ENCODE assay signal across 8 cellular contexts in genomic region chr11:46617451-46618314, GRCh38. TPM values are rescaled to one million over a fixed set of nuclear protein-coding genes. Genes with fewer than 3 reads are reported as not detected.
DNase-seq lines count a peak whose midpoint lies in the region; ATAC-seq and TF ChIP-seq lines count a peak whose summit lies in the region.

ATG13 (plus strand) TSS chr11:46617553; CDS start chr11:46644292, 26,739 bp downstream.

- no peaks in the 10 kb centered on the region for H3K27me3 ChIP-seq in left lung

- H3K4me3 ChIP-seq in coronary artery (peak within 1 kb of the TSS; percentile 99), left lung (peak within 1 kb of the TSS; percentile 93 to 98)

- H3K36me3 ChIP-seq in left lung = peaks cover 0 to 23% of the 10 kb centered on the region in 2 donors

- peak; percentile 41 for DNase-seq in AG09319 (ENCODE audit: extremely low read depth, low read depth)
- DNase-seq in NCI-H345 (lab: John Stamatoyannopoulos, UW) = peak; percentile 86
- DNase-seq in activated CD4-positive, alpha-beta T cell treated with anti-CD3 and anti-CD28 coated beads, Interleukin-2, amount 10 ng/mL, durations not matched to agents 24 days and 14 days = peak; percentile 95
- peak; percentile 85 for DNase-seq in coronary artery (ENCODE audit: low spot score)
- DNase-seq in left lung = peak; percentile 78 to 87
- DNase-seq in stimulated activated CD4-positive, alpha-beta T cell treated with anti-CD3 and anti-CD28 coated beads, Interleukin-2, amount 100 ng/mL, for 4 hours (ENCODE audit: low read depth) = peak; percentile 70

- H3K4me1 Mint-ChIP-seq in activated CD4-positive, alpha-beta T cell treated with anti-CD3 and anti-CD28 coated beads, Interleukin-2, amount 10 ng/mL, durations not matched to agents 24 days and 14 days = peaks cover 33% of the 10 kb centered on the region

- peak within 1 kb of the TSS; percentile 100 for H3K27ac Mint-ChIP-seq in activated CD4-positive, alpha-beta T cell treated with anti-CD3 and anti-CD28 coated beads, Interleukin-2, amount 10 ng/mL, durations not matched to agents 24 days and 14 days

- H3K9me3 Mint-ChIP-seq in activated CD4-positive, alpha-beta T cell treated with anti-CD3 and anti-CD28 coated beads, Interleukin-2, amount 10 ng/mL, durations not matched to agents 24 days and 14 days = no peaks in the 10 kb centered on the region

- ATAC-seq in GM18870 (IDR thresholded peaks at IDR 0.05; ENCODE audit: unreplicated experiment) = peak; percentile 48
- peak; percentile 50 for ATAC-seq in HG03135 (IDR thresholded peaks at IDR 0.05; ENCODE audit: unreplicated experiment)
- ATAC-seq in left lung = peak; percentile 90

- H3K4me3 Mint-ChIP-seq in activated CD4-positive, alpha-beta T cell treated with anti-CD3 and anti-CD28 coated beads, Interleukin-2, amount 10 ng/mL, durations not matched to agents 24 days and 14 days = peak within 1 kb of the TSS; percentile 93

- H3K4me1 ChIP-seq in left lung = peaks cover 10 to 54% of the 10 kb centered on the region in 2 donors

- H3K27me3 Mint-ChIP-seq in activated CD4-positive, alpha-beta T cell treated with anti-CD3 and anti-CD28 coated beads, Interleukin-2, amount 10 ng/mL, durations not matched to agents 24 days and 14 days = no peaks in the 10 kb centered on the region

- H3K27ac ChIP-seq in coronary artery (peak within 1 kb of the TSS; percentile 89 to 98), left lung (peak within 1 kb of the TSS; percentile 87 to 96)

- intact Hi-C loops in activated CD4-positive, alpha-beta T cell treated with anti-CD3 and anti-CD28 coated beads, Interleukin-2, amount 10 ng/mL, durations not matched to agents 24 days and 14 days (cut with micrococcal nuclease) = loop anchor here (1.0 to 5.0 kb wide), 6 partner anchors 23 to 319 kb away; partner anchors contain the start of genes AMBRA1, ARHGAP1 and CSTPP1
- intact Hi-C loops in left lung (cut with DNase I) = no loop called here

- TF ChIP-seq CTCF in AG09319 (IDR thresholded peaks at IDR 0.05; ENCODE audit: low read depth, low read length) (peak; percentile 87), coronary artery (IDR thresholded peaks at IDR 0.05) (peak; percentile 77), left lung (IDR thresholded peaks at IDR 0.05) (peak; percentile 64 to 76)

- no peaks in the 10 kb centered on the region for H3K9me3 ChIP-seq in left lung

- H3K36me3 Mint-ChIP-seq in activated CD4-positive, alpha-beta T cell treated with anti-CD3 and anti-CD28 coated beads, Interleukin-2, amount 10 ng/mL, durations not matched to agents 24 days and 14 days (ENCODE audit: low read depth) = peaks cover 17% of the 10 kb centered on the region

RNA-seq across cellular contexts. Expression of gene ATG13, which starts in this region (rescaled TPM):
- 55.4 and 55.6 TPM in 2 replicates for total RNA-seq in activated CD4-positive, alpha-beta T cell treated with anti-CD3 and anti-CD28 coated beads, Interleukin-2, amount 10 ng/mL, durations not matched to agents 24 days and 14 days
- 10 to 100 TPM; 54.5 to 55.4 TPM for total RNA-seq in left lung

Comparison
In these comparisons a context has a peak if more than half of its experiments do, and no peak if none do; other contexts are left out.
1. Peak in every context shown above with its lines: DNase-seq, ATAC-seq, H3K4me3 ChIP-seq and H3K27ac ChIP-seq.
2. DNase-seq: peak in every context shown above with its lines; median percentile 95 in activated CD4-positive, alpha-beta T cell treated with anti-CD3 and anti-CD28 coated beads, Interleukin-2, amount 10 ng/mL, durations not matched to agents 24 days and 14 days; 86 in NCI-H345; 85 in coronary artery; 82 in left lung; 70 in stimulated activated CD4-positive, alpha-beta T cell treated with anti-CD3 and anti-CD28 coated beads, Interleukin-2, amount 100 ng/mL, for 4 hours; 41 in AG09319.